ENCODE assay signal across 9 cellular contexts in genomic region chr22:42512273-42512990, GRCh38. TPM values are rescaled to one million over a fixed set of nuclear protein-coding genes. Genes with fewer than 3 reads are reported as not detected.
A peak's percentile ranks its signal among the peaks of the same experiment; 100 is the strongest.
DNase-seq lines count a peak whose midpoint lies in the region; ATAC-seq and TF ChIP-seq lines count a peak whose summit lies in the region.
"Not testable (repeated sequence)": the region's sequence is repeated elsewhere in the genome, so short reads cannot be mapped to it uniquely, and the experiment has no call there.
"Had no signal": no experiment of that assay in that cellular context is flagged by ENCODE, and none has a peak within 500 bp of the region (broad histone marks: within the 10 kb centered on the region; RNA-seq: fewer than 3 reads in every experiment).

No MANE protein-coding gene starts in this region.

- not testable (repeated sequence) for H3K9me2 ChIP-seq in Loucy (replicated peaks; ENCODE audit: low read depth, low read length)

- ATAC-seq in SK-N-SH treated with all-trans-retinoic acid at 6 μM for 48 hours (peak; percentile 55), body of pancreas (peak; percentile 43)

- not testable (repeated sequence) for H2AFZ ChIP-seq in Loucy (ENCODE audit: low read length); osteoblast (ENCODE audit: low read length)

- intact Hi-C loops in body of pancreas (cut with DNase I) = not testable (repeated sequence)

- not testable (repeated sequence) for H3K27me3 ChIP-seq in Loucy (ENCODE audit: insufficient read depth, low read length, poor library complexity, severe bottlenecking); body of pancreas; osteoblast (ENCODE audit: insufficient read depth, low read length)

- H3K79me2 ChIP-seq in Loucy (ENCODE audit: insufficient read depth, low read length) = peaks cover 20% of the 10 kb centered on the region; the same call in 1 of the 2 replicates
- H3K79me2 ChIP-seq in osteoblast (ENCODE audit: insufficient read depth, low read length) = not testable (repeated sequence)

- 0 out of 2 replicates have a peak, but pooled peaks have one; percentile 8 for TF ChIP-seq CTCF in GM12875 (IDR thresholded peaks at IDR 0.05; ENCODE audit: borderline replicate concordance, insufficient read depth, low read depth, low read length)
- TF ChIP-seq CTCF in Loucy (conservative IDR thresholded peaks at IDR 0.05; ENCODE audit: low read length) = 0 out of 2 replicates have a peak, but pooled peaks have one; percentile 14
- TF ChIP-seq CTCF in body of pancreas (IDR thresholded peaks at IDR 0.05) = peak in 4 of 7 experiments; percentile 10 to 35 (median 24)
- peak; percentile 32 for TF ChIP-seq CTCF in fibroblast of the aortic adventitia (IDR thresholded peaks at IDR 0.05; ENCODE audit: insufficient read depth, low read length)
- not testable (repeated sequence) for TF ChIP-seq CTCF in osteoblast (IDR thresholded peaks at IDR 0.05; ENCODE audit: extremely low read depth, low read depth, low read length)

- not testable (repeated sequence) for H3K36me3 ChIP-seq in Loucy (ENCODE audit: insufficient read depth, low read length); body of pancreas (replicated peaks in 1 of 2; ENCODE audit: insufficient read depth in 1 of 2, low read depth in 2 of 2)
- peaks cover 10% of the 10 kb centered on the region for H3K36me3 ChIP-seq in osteoblast (ENCODE audit: insufficient read depth, low read length)

- H3K9ac ChIP-seq in Loucy (ENCODE audit: low read depth, low read length, poor library complexity, severe bottlenecking) = not testable (repeated sequence)

- in situ Hi-C loops in ACHN (cut with HindIII; ENCODE audit: low pct_ligation_motif_present, low pct_unique_long_range_greater_than_20kb, low sequenced_read_pairs) = not testable (repeated sequence)

- H3K27ac ChIP-seq in body of pancreas; osteoblast (ENCODE audit: low read depth, low read length): not testable (repeated sequence)

- 80 to 84% methylated on average over 20 to 22 of the region's 22 CpGs for WGBS in body of pancreas, 2 donors

- H3K9me3 ChIP-seq in Loucy (ENCODE audit: insufficient read depth, low read depth, low read length); body of pancreas; osteoblast (ENCODE audit: low read depth, low read length): not testable (repeated sequence)

- DNase-seq in ACHN = peak; percentile 44
- not testable (repeated sequence) for DNase-seq in body of pancreas
- DNase-seq in fibroblast of the aortic adventitia (ENCODE audit: low read depth) = peak; percentile 52
- DNase-seq in islet precursor cell = peak; percentile 82
- DNase-seq in osteoblast (ENCODE audit: insufficient read length, low spot score, missing footprints) = peak; percentile 87

- H3K4me3 ChIP-seq in GM12875 (ENCODE audit: low read depth, low read length); Loucy (ENCODE audit: low read length, poor library complexity, severe bottlenecking); body of pancreas; fibroblast of the aortic adventitia (ENCODE audit: low read depth, low read length); osteoblast (ENCODE audit: insufficient read depth, low read length): not testable (repeated sequence)

- TF ChIP-seq POLR2A in body of pancreas (IDR thresholded peaks at IDR 0.05) = not testable (repeated sequence)

- H3K4me2 ChIP-seq in Loucy (ENCODE audit: low read depth, low read length, poor library complexity, severe bottlenecking); osteoblast (ENCODE audit: insufficient read depth, low read length): not testable (repeated sequence)

- not testable (repeated sequence) for H3K4me1 ChIP-seq in Loucy (ENCODE audit: insufficient read depth, low read length, poor library complexity, severe bottlenecking); osteoblast (ENCODE audit: insufficient read depth, low read length)
- peaks cover 12% of the 10 kb centered on the region for H3K4me1 ChIP-seq in body of pancreas

- not testable (repeated sequence) for H3F3A ChIP-seq in Loucy (ENCODE audit: low read depth)

- not testable (repeated sequence) for H4K20me1 ChIP-seq in Loucy (ENCODE audit: insufficient read depth, low read length, poor library complexity, severe bottlenecking); osteoblast (ENCODE audit: insufficient read depth, low read length)

RNA-seq across cellular contexts. Expression of gene RRP7A, which starts 7.2 kb away (rescaled TPM):
- total RNA-seq in body of pancreas (10 to 100 TPM; 13.7 to 23.4 TPM), fibroblast of the aortic adventitia (ENCODE audit: low replicate concordance) (12.0 and 18.6 TPM in 2 replicates), osteoblast (21.5 and 29.0 TPM in 2 replicates)

RNA-seq across cellular contexts. Expression of gene SERHL2, which starts 41.3 kb away (rescaled TPM):
- total RNA-seq in body of pancreas (1 to 10 TPM in 1 of 2 donors, not detected in 1; 2.6 TPM), fibroblast of the aortic adventitia (ENCODE audit: low replicate concordance) (2.0 and 2.2 TPM in 2 replicates), osteoblast (2.9 TPM in 2 replicates)
- total RNA-seq: A172 had no signal
